Comparison of ENCODE assay signal across 12 cellular contexts in the genomic region with DNA sequence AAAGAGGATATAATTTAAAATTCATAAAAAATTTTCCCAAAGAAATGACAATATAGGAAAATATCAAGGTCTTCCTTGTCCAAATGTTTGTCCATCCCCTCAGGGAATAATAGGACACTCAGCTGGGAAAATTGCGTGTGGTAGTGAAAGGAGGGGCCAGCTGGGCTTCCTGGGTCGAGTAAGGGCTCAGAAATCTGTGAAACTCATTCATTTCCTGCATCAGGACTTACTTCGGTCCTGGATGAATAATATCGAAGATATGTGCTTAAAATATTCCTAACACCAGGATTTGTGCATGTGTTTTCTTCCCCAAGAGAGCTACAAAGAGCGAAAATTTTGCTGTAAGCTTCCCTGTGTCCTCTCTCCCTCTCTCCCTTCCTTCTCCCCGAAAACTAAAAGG.
DNase-seq lines count a peak whose midpoint lies in the region; ATAC-seq and TF ChIP-seq lines count a peak whose summit lies in the region.
"Had no signal": no experiment of that assay in that cellular context is flagged by ENCODE, and none has a peak within 500 bp of the region (broad histone marks: within the 10 kb centered on the region; RNA-seq: fewer than 3 reads in every experiment).

No MANE protein-coding gene starts in this region.

- no peaks in the 10 kb centered on the region for H3K9me3 ChIP-seq in right lobe of liver

- H3K27me3 Mint-ChIP-seq in osteocyte (ENCODE audit: unreplicated experiment): no peaks in the 10 kb centered on the region
- H3K27me3 Mint-ChIP-seq: stimulated activated memory B cell treated with anti-CD40 and anti-IgM and Interleukin-4, amounts not matched to agents 10 μg/mL and 1 μg/mL and 100 μg/mL, for 72 hours had no signal

- H3K27ac Mint-ChIP-seq in osteocyte (ENCODE audit: unreplicated experiment): peak overlapping the region; percentile 84
- H3K27ac Mint-ChIP-seq: stimulated activated memory B cell treated with anti-CD40 and anti-IgM and Interleukin-4, amounts not matched to agents 10 μg/mL and 1 μg/mL and 100 μg/mL, for 72 hours had no signal

- peaks cover 46% of the 10 kb centered on the region for H3K4me1 Mint-ChIP-seq in osteocyte (ENCODE audit: unreplicated experiment)
- H3K4me1 Mint-ChIP-seq: stimulated activated memory B cell treated with anti-CD40 and anti-IgM and Interleukin-4, amounts not matched to agents 10 μg/mL and 1 μg/mL and 100 μg/mL, for 72 hours had no signal

- H3K36me3 ChIP-seq in right lobe of liver: no peaks in the 10 kb centered on the region

- H3K27ac ChIP-seq in right lobe of liver: no peak overlapping the region

- H3K4me3 ChIP-seq in right lobe of liver: no peak overlapping the region

- TF ChIP-seq CTCF in osteocyte (IDR thresholded peaks at IDR 0.05) (no peak), right lobe of liver (IDR thresholded peaks at IDR 0.05) (no peak)

- DNase-seq in GM03348 (ENCODE audit: low spot score): peak; percentile 24
- peak; percentile 97 for DNase-seq in RPMI7951 (ENCODE audit: low read depth)
- DNase-seq in fibroblast of gingiva (ENCODE audit: low read depth): peak; percentile 67
- DNase-seq in osteocyte (ENCODE audit: extremely low spot score, unreplicated experiment): no peak
- no peak for DNase-seq in COR-L47 (lab: John Stamatoyannopoulos, UW)
- no peak for DNase-seq in right lobe of liver
- no peak for DNase-seq in Right ventricle myocardium inferior (ENCODE audit: missing footprints)
- DNase-seq: NCI-H1105, SHP77 had no signal

- H3K4me3 Mint-ChIP-seq in osteocyte (ENCODE audit: unreplicated experiment): peak overlapping the region; percentile 60
- H3K4me3 Mint-ChIP-seq: stimulated activated memory B cell treated with anti-CD40 and anti-IgM and Interleukin-4, amounts not matched to agents 10 μg/mL and 1 μg/mL and 100 μg/mL, for 72 hours had no signal

- no peaks in the 10 kb centered on the region for H3K9me3 Mint-ChIP-seq in osteocyte (ENCODE audit: unreplicated experiment)
- H3K9me3 Mint-ChIP-seq: stimulated activated memory B cell treated with anti-CD40 and anti-IgM and Interleukin-4, amounts not matched to agents 10 μg/mL and 1 μg/mL and 100 μg/mL, for 72 hours had no signal

- no peaks in the 10 kb centered on the region for H3K27me3 ChIP-seq in right lobe of liver

- intact Hi-C loops in right lobe of liver (cut with DNase I): no loop called here
- intact Hi-C loops in Right ventricle myocardium inferior (cut with DNase I): no loop called here

- H3K4me1 ChIP-seq in right lobe of liver: no peaks in the 10 kb centered on the region

- 26% methylated on average over 6 of the region's 6 CpGs for WGBS in right lobe of liver (ENCODE audit: insufficient coverage, low coverage, low lambda C conversion rate, missing lambda C conversion rate)

- no peak for TF ChIP-seq POLR2A in right lobe of liver (IDR thresholded peaks at IDR 0.05)

- H3K36me3 Mint-ChIP-seq in osteocyte (ENCODE audit: unreplicated experiment): no peaks in the 10 kb centered on the region
- H3K36me3 Mint-ChIP-seq: stimulated activated memory B cell treated with anti-CD40 and anti-IgM and Interleukin-4, amounts not matched to agents 10 μg/mL and 1 μg/mL and 100 μg/mL, for 72 hours had no signal

- ATAC-seq in right lobe of liver (no peak), HG03442 (IDR thresholded peaks at IDR 0.05; ENCODE audit: unreplicated experiment) (no peak), Right ventricle myocardium inferior (no peak)
- ATAC-seq: left lobe of liver; stimulated activated memory B cell treated with anti-CD40 and anti-IgM and Interleukin-4, amounts not matched to agents 10 μg/mL and 1 μg/mL and 100 μg/mL, for 72 hours had no signal

Comparison
In these comparisons a context has a peak if more than half of its experiments do, and no peak if none do; other contexts are left out.
1. DNase-seq: peak in GM03348 (single experiment), RPMI7951 (single experiment) and fibroblast of gingiva (single experiment); none in osteocyte (single experiment), COR-L47 (single experiment), right lobe of liver (0 of 3) and Right ventricle myocardium inferior (single experiment).